Comparison of ENCODE assay signal across 1 cellular context in genomic region chr17:37698132-37698615, GRCh38.
TF ChIP-seq lines count a peak whose summit lies in the region.

No MANE protein-coding gene starts in this region.

TF ChIP-seq in HepG2, 621 proteins besides CTCF, POLR2A, EP300 and RAD21 (continued from another document and continues in another):
- TF ChIP-seq ELK4 (CRISPR knock-in tag; IDR thresholded peaks at IDR 0.05; ENCODE audit: borderline replicate concordance), result no peak
- TF ChIP-seq ZNF792 (CRISPR knock-in tag; IDR thresholded peaks at IDR 0.05), result 0 out of 2 replicates have a peak, but pooled peaks have one; percentile 54
- no peak for TF ChIP-seq FLYWCH1 (CRISPR knock-in tag; IDR thresholded peaks at IDR 0.05)
- no peak for TF ChIP-seq ZSCAN9 (CRISPR knock-in tag; IDR thresholded peaks at IDR 0.05; ENCODE audit: borderline replicate concordance)
- TF ChIP-seq U2AF2 (IDR thresholded peaks at IDR 0.05; ENCODE audit: low read depth, low read length), result no peak
- TF ChIP-seq ZNF879 (CRISPR knock-in tag; IDR thresholded peaks at IDR 0.05), result no peak
- TF ChIP-seq ZNF543 (CRISPR knock-in tag; IDR thresholded peaks at IDR 0.05), result no peak
- TF ChIP-seq ZHX2 (IDR thresholded peaks at IDR 0.05; ENCODE audit: low read depth), result no peak
- no peak for TF ChIP-seq ZHX2 (CRISPR knock-in tag; IDR thresholded peaks at IDR 0.05; ENCODE audit: borderline replicate concordance)
- 0 out of 2 replicates have a peak, but pooled peaks have one; percentile 27 for TF ChIP-seq DPF2 (CRISPR knock-in tag; IDR thresholded peaks at IDR 0.05; ENCODE audit: borderline replicate concordance, low read depth)
- peak; percentile 97 for TF ChIP-seq SKI (IDR thresholded peaks at IDR 0.05; ENCODE audit: partially characterized antibody)
- TF ChIP-seq ZNF720 (CRISPR knock-in tag; IDR thresholded peaks at IDR 0.05), result no peak
- TF ChIP-seq DR1 (CRISPR knock-in tag; IDR thresholded peaks at IDR 0.05), result no peak
- peak; percentile 84; the same call in 1 of the 2 replicates for TF ChIP-seq FOXK1 (CRISPR knock-in tag; IDR thresholded peaks at IDR 0.05; ENCODE audit: borderline replicate concordance, low read depth)
- TF ChIP-seq CSRNP2 (CRISPR knock-in tag; conservative IDR thresholded peaks at IDR 0.05; ENCODE audit: low read depth), result no peak
- peak; percentile 77 for TF ChIP-seq HOXA3 (CRISPR knock-in tag; IDR thresholded peaks at IDR 0.05)
- no peak for TF ChIP-seq ZNF678 (CRISPR knock-in tag; IDR thresholded peaks at IDR 0.05)
- no peak for TF ChIP-seq CCAR2 (optimal IDR thresholded peaks at IDR 0.05; ENCODE audit: low read depth, low read length)
- no peak for TF ChIP-seq KLF6 (CRISPR knock-in tag; IDR thresholded peaks at IDR 0.05)
- peak; percentile 54; the same call in 1 of the 2 replicates for TF ChIP-seq JUN (CRISPR knock-in tag; IDR thresholded peaks at IDR 0.05)
- TF ChIP-seq FOXP4 (CRISPR knock-in tag; IDR thresholded peaks at IDR 0.05), result peak; percentile 78
- TF ChIP-seq TBX2 (CRISPR knock-in tag; IDR thresholded peaks at IDR 0.05; ENCODE audit: borderline replicate concordance), result peak; percentile 98
- peak; percentile 16; the same call in 1 of the 2 replicates for TF ChIP-seq IRF2 (CRISPR knock-in tag; IDR thresholded peaks at IDR 0.05)
- TF ChIP-seq CREB3 (CRISPR knock-in tag; IDR thresholded peaks at IDR 0.05), result no peak
- TF ChIP-seq MED13 (CRISPR knock-in tag; IDR thresholded peaks at IDR 0.05), result 0 out of 2 replicates have a peak, but pooled peaks have one; percentile 36
- TF ChIP-seq ZBED4 (CRISPR knock-in tag; IDR thresholded peaks at IDR 0.05; ENCODE audit: borderline replicate concordance), result no peak
- peak; percentile 85 for TF ChIP-seq PPARG (CRISPR knock-in tag; conservative IDR thresholded peaks at IDR 0.05)
- TF ChIP-seq CBX1 (IDR thresholded peaks at IDR 0.05; ENCODE audit: low read depth), result no peak
- no peak for TF ChIP-seq KDM2A (CRISPR knock-in tag; IDR thresholded peaks at IDR 0.05; ENCODE audit: borderline replicate concordance, low read depth)
- TF ChIP-seq MLX (CRISPR knock-in tag; IDR thresholded peaks at IDR 0.05), result peak; percentile 73; the same call in 1 of the 2 replicates
- TF ChIP-seq MEIS2 (CRISPR knock-in tag; IDR thresholded peaks at IDR 0.05), result peak; percentile 49; the same call in 1 of the 2 replicates
- TF ChIP-seq POGZ (CRISPR knock-in tag; IDR thresholded peaks at IDR 0.05), result 0 out of 2 replicates have a peak, but pooled peaks have one; percentile 40
- no peak for TF ChIP-seq EHMT2 (IDR thresholded peaks at IDR 0.05; ENCODE audit: borderline replicate concordance, low read depth, low read length)
- peak; percentile 57 for TF ChIP-seq TEAD3 (CRISPR knock-in tag; optimal IDR thresholded peaks at IDR 0.05; ENCODE audit: borderline replicate concordance)
- no peak for TF ChIP-seq SNAI1 (CRISPR knock-in tag; IDR thresholded peaks at IDR 0.05; ENCODE audit: borderline replicate concordance)
- TF ChIP-seq ARID4A (CRISPR knock-in tag; IDR thresholded peaks at IDR 0.05; ENCODE audit: borderline replicate concordance), result peak; percentile 33; the same call in 1 of the 2 replicates
- TF ChIP-seq PHF5A (CRISPR knock-in tag; IDR thresholded peaks at IDR 0.05; ENCODE audit: low read depth, unreplicated experiment), result no peak
- peak; percentile 42; the same call in 1 of the 2 replicates for TF ChIP-seq SMAD3 (CRISPR knock-in tag; IDR thresholded peaks at IDR 0.05)
- TF ChIP-seq CBFB (CRISPR knock-in tag; IDR thresholded peaks at IDR 0.05), result 0 out of 2 replicates have a peak, but pooled peaks have one; percentile 19
- no peak for TF ChIP-seq SIN3B (IDR thresholded peaks at IDR 0.05; ENCODE audit: low read length)
